11 cellular contexts compared by ENCODE assay signal in the genomic region with DNA sequence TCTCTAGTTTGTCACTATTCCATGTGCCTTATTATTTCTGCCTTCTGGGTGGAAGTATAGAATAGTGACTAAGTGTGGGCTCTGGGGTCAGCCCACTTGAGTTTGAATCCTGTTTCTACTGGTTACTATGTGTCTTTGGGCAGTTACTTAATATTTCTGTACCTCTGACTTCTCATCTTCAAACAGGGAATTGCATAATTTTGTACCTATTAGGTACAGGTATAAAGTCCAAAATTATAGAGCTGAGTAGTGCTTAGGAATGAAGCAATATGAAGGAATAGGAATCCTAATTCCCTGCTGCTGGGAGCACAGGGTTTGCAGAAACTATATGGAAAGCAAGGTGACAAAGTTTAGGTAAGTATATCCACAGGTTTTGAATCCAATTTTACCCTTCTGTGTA.
"Had no signal": no experiment of that assay in that cellular context is flagged by ENCODE, and none has a peak within 500 bp of the region (broad histone marks: within the 10 kb centered on the region; RNA-seq: fewer than 3 reads in every experiment).

No MANE protein-coding gene starts in this region.

- H3K4me3 ChIP-seq: GM23248, GM23338, HAP-1 had no signal

- H3K36me3 ChIP-seq: HAP-1 had no signal

- ATAC-seq: GM23338, HCT116 had no signal

- H3K9me3 ChIP-seq: HAP-1 had no signal

- H3K9ac ChIP-seq: GM23248 had no signal

- FAIRE-seq: H1, H54 had no signal

- H2AFZ ChIP-seq: GM23248, GM23338 had no signal

- H3K4me1 ChIP-seq: HAP-1 had no signal

- H3K27ac ChIP-seq: GM23248 had no signal

- H3K4me2 ChIP-seq: GM23338 had no signal

- DNase-seq: GM23248, GOT3, H7, H9, HCEC 1CT, HFFc6 had no signal
